Comparison of ENCODE assay signal across 15 cellular contexts in genomic region chr11:110818032-110818687, GRCh38.
DNase-seq lines count a peak whose midpoint lies in the region; ATAC-seq and TF ChIP-seq lines count a peak whose summit lies in the region.
"Had no signal": no experiment of that assay in that cellular context is flagged by ENCODE, and none has a peak within 500 bp of the region (broad histone marks: within the 10 kb centered on the region; RNA-seq: fewer than 3 reads in every experiment).

No MANE protein-coding gene starts in this region.

- 77 to 81% methylated on average over 6 of the region's 6 CpGs for WGBS in heart right ventricle, 2 donors

- no peak overlapping the region for H3K4me3 Mint-ChIP-seq in activated T-cell treated with anti-CD3 and anti-CD28 coated beads, Interleukin-2, amount 50 U/mL, for 4 hours
- H3K4me3 Mint-ChIP-seq: CD4-positive, CD25-positive, alpha-beta regulatory T cell had no signal

- no peaks in the 10 kb centered on the region for H3K27me3 ChIP-seq in heart right ventricle
- H3K27me3 ChIP-seq: spleen had no signal

- H3K9me3 Mint-ChIP-seq in activated T-cell treated with anti-CD3 and anti-CD28 coated beads, Interleukin-2, amount 50 U/mL, for 4 hours: peaks cover 10% of the 10 kb centered on the region

- H3K4me1 Mint-ChIP-seq in activated T-cell treated with anti-CD3 and anti-CD28 coated beads, Interleukin-2, amount 50 U/mL, for 4 hours (ENCODE audit: low read depth): no peaks in the 10 kb centered on the region
- H3K4me1 Mint-ChIP-seq: CD4-positive, CD25-positive, alpha-beta regulatory T cell had no signal

- no peaks in the 10 kb centered on the region for H3K36me3 ChIP-seq in heart right ventricle
- H3K36me3 ChIP-seq: spleen had no signal

- H3K9me3 ChIP-seq in heart right ventricle: peaks cover 0 to 20% (median 0%) of the 10 kb centered on the region in 11 donors

- intact Hi-C loops in heart right ventricle (cut with DNase I): no loop called here

- TF ChIP-seq CTCF in AG10803 (conservative IDR thresholded peaks at IDR 0.05; ENCODE audit: low read length) (no peak), foreskin fibroblast (IDR thresholded peaks at IDR 0.05; ENCODE audit: low read depth, low read length) (no peak), heart right ventricle (IDR thresholded peaks at IDR 0.05) (no peak)

- H3K27me3 Mint-ChIP-seq in activated T-cell treated with anti-CD3 and anti-CD28 coated beads, Interleukin-2, amount 50 U/mL, for 4 hours (ENCODE audit: low read depth): peaks cover 4% of the 10 kb centered on the region

- peak; percentile 25 for DNase-seq in AG10803 (ENCODE audit: low read depth)
- peak; percentile 43 for DNase-seq in HS-5 (ENCODE audit: low read depth)
- no peak for DNase-seq in activated T-cell treated with anti-CD3 and anti-CD28 coated beads, Interleukin-2, amount 50 U/mL, for 4 hours
- DNase-seq in foreskin fibroblast: peak; percentile 51 to 72
- no peak for DNase-seq in NCI-H524 treated with DMSO at 0.1 percent for 48 hours (lab: John Stamatoyannopoulos, UW)
- no peak for DNase-seq in heart right ventricle
- no peak for DNase-seq in NCI-H345 (lab: John Stamatoyannopoulos, UW)
- DNase-seq: amniotic stem cell; CD4-positive, CD25-positive, alpha-beta regulatory T cell; NCI-H1436; NCI-H82; nucleus accumbens; spleen had no signal

- H3K27ac ChIP-seq in heart right ventricle: no peak overlapping the region
- H3K27ac ChIP-seq: HL-60, spleen had no signal

- H3K4me1 ChIP-seq in heart right ventricle: no peaks in the 10 kb centered on the region
- H3K4me1 ChIP-seq: spleen had no signal

- H3K4me3 ChIP-seq in AG10803 (ENCODE audit: low read length) (no peak overlapping the region), foreskin fibroblast (ENCODE audit: low read depth in 1 of 2, low read length in 2 of 2) (no peak overlapping the region), heart right ventricle (no peak overlapping the region)
- H3K4me3 ChIP-seq: spleen had no signal

- peak; percentile 57 to 86 for ATAC-seq in activated T-cell treated with anti-CD3 and anti-CD28 coated beads, Interleukin-2, amount 50 U/mL, for 4 hours
- ATAC-seq in heart right ventricle (no peak), HG03439 (IDR thresholded peaks at IDR 0.05; ENCODE audit: unreplicated experiment) (no peak)

- H3K36me3 Mint-ChIP-seq in activated T-cell treated with anti-CD3 and anti-CD28 coated beads, Interleukin-2, amount 50 U/mL, for 4 hours (ENCODE audit: insufficient read depth): no peaks in the 10 kb centered on the region

Comparison
In these comparisons a context has a peak if more than half of its experiments do, and no peak if none do; other contexts are left out.
1. DNase-seq: peak in AG10803 (single experiment), HS-5 (single experiment) and foreskin fibroblast (2 of 2); none in activated T-cell treated with anti-CD3 and anti-CD28 coated beads, Interleukin-2, amount 50 U/mL, for 4 hours (single experiment), NCI-H524 treated with DMSO at 0.1 percent for 48 hours (single experiment), heart right ventricle (0 of 2) and NCI-H345 (single experiment).
2. ATAC-seq: peak in activated T-cell treated with anti-CD3 and anti-CD28 coated beads, Interleukin-2, amount 50 U/mL, for 4 hours (2 of 2); none in heart right ventricle (0 of 8) and HG03439 (single experiment).